11 cellular contexts compared by ENCODE assay signal in genomic region chr18:36185901-36186460, GRCh38. TPM values are rescaled to one million over a fixed set of nuclear protein-coding genes. Genes with fewer than 3 reads are reported as not detected.
DNase-seq lines count a peak whose midpoint lies in the region; ATAC-seq, FAIRE-seq and TF ChIP-seq lines count a peak whose summit lies in the region.
"Had no signal": no experiment of that assay in that cellular context is flagged by ENCODE, and none has a peak within 500 bp of the region (broad histone marks: within the 10 kb centered on the region; RNA-seq: fewer than 3 reads in every experiment).

No MANE protein-coding gene starts in this region.

- peak overlapping the region; percentile 76 for H3K4me3 Mint-ChIP-seq in central memory CD8-positive, alpha-beta T cell
- peak overlapping the region; percentile 45 to 89 (median 82) for H3K4me3 Mint-ChIP-seq in naive thymus-derived CD8-positive, alpha-beta T cell

- H3K4me3 ChIP-seq in BLaER1 treated with 17β-estradiol and CSF1 and Interleukin-3, amounts not matched to agents 10 nM and 100 nM: no peak overlapping the region; a peak in 1 of 20 replicates
- H3K4me3 ChIP-seq in H7 (ENCODE audit: insufficient read depth, low read depth, low read length) (peak overlapping the region; percentile 73; the same call in 1 of the 2 replicates), psoas muscle (no peak overlapping the region)
- H3K4me3 ChIP-seq: mucosa of descending colon had no signal

- no peaks in the 10 kb centered on the region for H3K36me3 Mint-ChIP-seq in central memory CD8-positive, alpha-beta T cell (ENCODE audit: insufficient read depth)
- H3K36me3 Mint-ChIP-seq in naive thymus-derived CD8-positive, alpha-beta T cell: no peaks in the 10 kb centered on the region

- POLR2A ChIA-PET in naive thymus-derived CD8-positive, alpha-beta T cell (lab: Charles Lee): no interaction called here

- H3K27ac ChIP-seq in BLaER1 treated with 17β-estradiol and CSF1 and Interleukin-3, amounts not matched to agents 10 nM and 100 nM: no peak overlapping the region
- H3K27ac ChIP-seq in psoas muscle: no peak overlapping the region
- H3K27ac ChIP-seq: foreskin keratinocyte had no signal

- intact Hi-C loops in psoas muscle (cut with DNase I): loop anchor here in 1 of 2 donors (10.0 kb wide), 2 partner anchors 171 to 389 kb away; no protein-coding TSS in a partner anchor

- no peaks in the 10 kb centered on the region for H3K9me3 ChIP-seq in BLaER1 treated with 17β-estradiol and CSF1 and Interleukin-3, amounts not matched to agents 10 nM and 100 nM (replicated peaks in 1 of 11)
- H3K9me3 ChIP-seq in psoas muscle: no peaks in the 10 kb centered on the region
- H3K9me3 ChIP-seq: mucosa of descending colon had no signal

- FAIRE-seq in urothelium cell line (lab: Jason Lieb, UNC): no peak

- no peaks in the 10 kb centered on the region for H3K36me3 ChIP-seq in BLaER1 treated with 17β-estradiol and CSF1 and Interleukin-3, amounts not matched to agents 10 nM and 100 nM
- H3K36me3 ChIP-seq in H7 (replicated peaks; ENCODE audit: control insufficient read depth, insufficient read depth, low read length) (no peaks in the 10 kb centered on the region), psoas muscle (ENCODE audit: insufficient read depth in 1 of 2, low read depth in 1 of 2) (no peaks in the 10 kb centered on the region)

- H3K4me1 ChIP-seq in BLaER1 treated with 17β-estradiol and CSF1 and Interleukin-3, amounts not matched to agents 10 nM and 100 nM: peaks cover 6 to 18% (median 15%) of the 10 kb centered on the region in 10 experiments; a peak in 16 of 20 replicates
- H3K4me1 ChIP-seq in psoas muscle: peaks cover 3% of the 10 kb centered on the region

- peaks cover 20% of the 10 kb centered on the region for H3K27me3 Mint-ChIP-seq in central memory CD8-positive, alpha-beta T cell
- peaks cover 14 to 32% (median 23%) of the 10 kb centered on the region in 5 donors for H3K27me3 Mint-ChIP-seq in naive thymus-derived CD8-positive, alpha-beta T cell

- 80 to 82% (median 81%) methylated on average over 17 to 18 of the region's 18 CpGs for WGBS in psoas muscle, 3 donors

- no peak for TF ChIP-seq CTCF in psoas muscle (IDR thresholded peaks at IDR 0.05)

- peak overlapping the region in 7 of 11 experiments; percentile 83 to 97 (median 95); a peak in 10 of 22 replicates for H3K4me2 ChIP-seq in BLaER1 treated with 17β-estradiol and CSF1 and Interleukin-3, amounts not matched to agents 10 nM and 100 nM

- no peaks in the 10 kb centered on the region for H3K9me3 Mint-ChIP-seq in central memory CD8-positive, alpha-beta T cell
- no peaks in the 10 kb centered on the region for H3K9me3 Mint-ChIP-seq in naive thymus-derived CD8-positive, alpha-beta T cell

- H3K27ac Mint-ChIP-seq in central memory CD8-positive, alpha-beta T cell (ENCODE audit: low read depth): no peak overlapping the region
- peak overlapping the region in 3 of 10 donors; percentile 34 to 72 (median 40) for H3K27ac Mint-ChIP-seq in naive thymus-derived CD8-positive, alpha-beta T cell

- H4K20me1 ChIP-seq in BLaER1 treated with 17β-estradiol and CSF1 and Interleukin-3, amounts not matched to agents 10 nM and 100 nM: peaks cover 0 to 12% (median 0%) of the 10 kb centered on the region in 11 experiments; a peak in 4 of 22 replicates

- no peak for DNase-seq in H7
- no peak for DNase-seq in central memory CD8-positive, alpha-beta T cell (ENCODE audit: low spot score in 2 of 2)
- DNase-seq in naive thymus-derived CD8-positive, alpha-beta T cell: no peak
- DNase-seq in urothelium cell line (ENCODE audit: low spot score): no peak
- DNase-seq in GDM1 (lab: John Stamatoyannopoulos, UW): no peak
- no peak for DNase-seq in psoas muscle
- DNase-seq: caudate nucleus, SHP77 treated with DMSO at 0.1 percent for 48 hours had no signal

- no peak overlapping the region for H3K9ac ChIP-seq in BLaER1 treated with 17β-estradiol and CSF1 and Interleukin-3, amounts not matched to agents 10 nM and 100 nM

- H3K27me3 ChIP-seq in BLaER1 treated with 17β-estradiol and CSF1 and Interleukin-3, amounts not matched to agents 10 nM and 100 nM: peaks cover 24 to 46% (median 39%) of the 10 kb centered on the region in 11 experiments
- H3K27me3 ChIP-seq in H7 (ENCODE audit: control insufficient read depth, insufficient read depth, low read length) (peaks cover 38% of the 10 kb centered on the region), psoas muscle (ENCODE audit: insufficient read depth in 3 of 3, low read length in 2 of 3) (peaks cover 0 to 9% (median 0%) of the 10 kb centered on the region in 3 donors)

- no peak for ATAC-seq in central memory CD8-positive, alpha-beta T cell (replicated peaks; ENCODE audit: extremely low read depth, poor library complexity, severe bottlenecking)
- ATAC-seq in naive thymus-derived CD8-positive, alpha-beta T cell: no peak
- no peak for ATAC-seq in psoas muscle

- peaks cover 7% of the 10 kb centered on the region for H3K4me1 Mint-ChIP-seq in central memory CD8-positive, alpha-beta T cell
- peaks cover 4 to 19% (median 16%) of the 10 kb centered on the region in 4 donors for H3K4me1 Mint-ChIP-seq in naive thymus-derived CD8-positive, alpha-beta T cell

RNA-seq across cellular contexts. Expression of gene MOCOS, which starts 1.3 kb away (rescaled TPM):
- total RNA-seq in H7 (2014; rRNA removed; shearing (Covaris generic)): 1.7 and 2.4 TPM in 2 replicates
- total RNA-seq in naive thymus-derived CD8-positive, alpha-beta T cell: under 1 TPM; 0.08 to 0.16 TPM
- not detected for polyA plus RNA-seq in naive thymus-derived CD8-positive, alpha-beta T cell
- 1 to 10 TPM in 2 of 4 donors, under 1 TPM in 2; 0.30 to 4.8 (median 1.9) TPM for total RNA-seq in psoas muscle
- polyA plus RNA-seq in psoas muscle: 1 to 10 TPM in 1 of 3 donors, under 1 TPM in 2; 0.79 to 1.1 (median 0.94) TPM

RNA-seq across cellular contexts. Expression of gene ELP2, which starts 56.3 kb away (rescaled TPM):
- total RNA-seq in H7 (2014; rRNA removed; shearing (Covaris generic)): 92.2 and 144 TPM in 2 replicates
- total RNA-seq in naive thymus-derived CD8-positive, alpha-beta T cell: 100 to 1,000 TPM; 165 to 172 TPM
- polyA plus RNA-seq in naive thymus-derived CD8-positive, alpha-beta T cell: 10 to 100 TPM; 65.4 to 84.0 (median 68.2) TPM
- 10 to 100 TPM; 54.7 to 65.5 (median 57.4) TPM for total RNA-seq in psoas muscle
- polyA plus RNA-seq in psoas muscle: 10 to 100 TPM; 25.0 to 39.6 (median 33.7) TPM

RNA-seq across cellular contexts. Expression of gene SLC39A6, which starts 56.8 kb away (rescaled TPM):
- total RNA-seq in H7 (2014; rRNA removed; shearing (Covaris generic)): 36.2 and 36.7 TPM in 2 replicates
- total RNA-seq in naive thymus-derived CD8-positive, alpha-beta T cell: 10 to 100 TPM; 22.4 to 22.9 TPM
- polyA plus RNA-seq in naive thymus-derived CD8-positive, alpha-beta T cell: 10 to 100 TPM; 22.2 to 25.3 (median 23.0) TPM
- total RNA-seq in psoas muscle: 10 to 100 TPM in 3 of 4 donors, 1 to 10 TPM in 1; 10.0 to 21.3 (median 13.5) TPM
- polyA plus RNA-seq in psoas muscle: 10 to 100 TPM in 2 of 3 donors, 1 to 10 TPM in 1; 8.9 to 21.6 (median 20.8) TPM
